In genomic region chr5:8827701-8828100, GRCh38 we compare ENCODE assay signal across 20 cellular contexts.
DNase-seq lines count a peak whose midpoint lies in the region; FAIRE-seq and TF ChIP-seq lines count a peak whose summit lies in the region.
"Had no signal": no experiment of that assay in that cellular context is flagged by ENCODE, and none has a peak within 500 bp of the region (broad histone marks: within the 10 kb centered on the region; RNA-seq: fewer than 3 reads in every experiment).

No MANE protein-coding gene starts in this region.

- H3K4me1 ChIP-seq in astrocyte (ENCODE audit: insufficient read depth, low read length) (peaks cover 26% of the 10 kb centered on the region), trophoblast cell (ENCODE audit: control insufficient read depth in 1 of 2, insufficient read depth in 2 of 2, low read length in 2 of 2) (peaks cover 15% of the 10 kb centered on the region in 2 experiments), OCI-LY7 (ENCODE audit: insufficient read depth, low read length, poor library complexity, severe bottlenecking) (no peaks in the 10 kb centered on the region), BE2C (no peaks in the 10 kb centered on the region)
- H3K4me1 ChIP-seq: ascending aorta, HAP-1 had no signal

- peak overlapping the region; percentile 63 for H3K9ac ChIP-seq in astrocyte (ENCODE audit: low read length)
- H3K9ac ChIP-seq in trophoblast cell (ENCODE audit: low read length), result no peak overlapping the region

- H3K23ac ChIP-seq in trophoblast cell (ENCODE audit: low read length), result no peak overlapping the region

- H3K18ac ChIP-seq in trophoblast cell (ENCODE audit: low read length), result no peak overlapping the region

- H3K4me3 Mint-ChIP-seq in astrocyte (ENCODE audit: unreplicated experiment), result no peak overlapping the region
- H3K4me3 Mint-ChIP-seq: dendritic cell treated with granulocyte-macrophage colony-stimulating factor and Interleukin-4, amounts not matched to agents 40 ng/mL and 50 ng/mL, for 4 days; naive B cell had no signal

- H3K4me1 Mint-ChIP-seq in astrocyte (ENCODE audit: low read depth, unreplicated experiment), result peaks cover 58% of the 10 kb centered on the region
- H3K4me1 Mint-ChIP-seq: naive B cell had no signal

- no peaks in the 10 kb centered on the region for H3K27me3 Mint-ChIP-seq in astrocyte (ENCODE audit: low read depth, unreplicated experiment)
- H3K27me3 Mint-ChIP-seq: dendritic cell treated with granulocyte-macrophage colony-stimulating factor and Interleukin-4, amounts not matched to agents 40 ng/mL and 50 ng/mL, for 4 days; naive B cell had no signal

- peak overlapping the region; percentile 12 for H2AFZ ChIP-seq in astrocyte (ENCODE audit: low read depth, low read length)
- peak overlapping the region; percentile 19 for H2AFZ ChIP-seq in trophoblast cell (ENCODE audit: insufficient read depth, low read length, poor library complexity)
- H2AFZ ChIP-seq in OCI-LY7 (ENCODE audit: low read length), result no peak overlapping the region

- BruUV-seq in OCI-LY7 (replicated peaks; lab: Mats Ljungman, UMichigan), result no TSS peak

- intact Hi-C loops in OCI-LY7 (cut with micrococcal nuclease; ENCODE audit: unreplicated experiment), result no loop called here

- CTCF ChIA-PET in OCI-LY7 (lab: Charles Lee; ENCODE audit: unreplicated experiment), result no interaction called here

- whole genome bisulfite sequencing in trophoblast cell (ENCODE audit: extremely low coverage, insufficient coverage, insufficient read length), result no CpG with 5 or more reads among the region's 4 CpGs

- H4K20me1 ChIP-seq in astrocyte (ENCODE audit: insufficient read depth, low read length) (no peaks in the 10 kb centered on the region), OCI-LY7 (ENCODE audit: insufficient read depth, low read length) (no peaks in the 10 kb centered on the region)

- H2BK5ac ChIP-seq in trophoblast cell (ENCODE audit: low read depth, low read length, poor library complexity), result no peak overlapping the region

- H3K27ac Mint-ChIP-seq in astrocyte (ENCODE audit: unreplicated experiment), result peak overlapping the region; percentile 99
- H3K27ac Mint-ChIP-seq: dendritic cell treated with granulocyte-macrophage colony-stimulating factor and Interleukin-4, amounts not matched to agents 40 ng/mL and 50 ng/mL, for 4 days had no signal

- H4K8ac ChIP-seq in trophoblast cell (ENCODE audit: low read depth, low read length), result no peak overlapping the region

- no peak overlapping the region for H3K4ac ChIP-seq in trophoblast cell (ENCODE audit: low read depth, low read length)

- POLR2A ChIA-PET in OCI-LY7 (lab: Charles Lee), result no interaction called here

- DNase-seq in HK-2 (ENCODE audit: unreplicated experiment), result peak; percentile 11
- peak; percentile 41 for DNase-seq in astrocyte (ENCODE audit: low read depth)
- peak; percentile 42 for DNase-seq in fibroblast of peridontal ligament (ENCODE audit: extremely low read depth)
- no peak for DNase-seq in trophoblast cell
- DNase-seq in NCI-H1092 (lab: John Stamatoyannopoulos, UW), result no peak
- no peak for DNase-seq in stimulated activated naive CD4-positive, alpha-beta T cell treated with Interleukin-2 at 50 U/mL for 16 hours (lab: John Stamatoyannopoulos, UW)
- DNase-seq in OCI-LY7 (ENCODE audit: low spot score), result no peak
- DNase-seq in BE2C, result no peak
- DNase-seq: activated CD4-positive, alpha-beta T cell treated with anti-CD3 and anti-CD28 coated beads for 48 hours; glutamatergic neuron; KG1; naive B cell; NCI-H1105; NCI-H69; posterior cingulate gyrus; stimulated activated CD4-positive, alpha-beta T cell treated with anti-CD3 and anti-CD28 coated beads, Interleukin-2, amount 100 ng/mL, for 48 hours had no signal

- H3K9me3 ChIP-seq in astrocyte (ENCODE audit: insufficient read depth, low read depth, low read length), result no peaks in the 10 kb centered on the region
- H3K9me3 ChIP-seq in trophoblast cell (ENCODE audit: insufficient read depth, low read depth, low read length), result no peaks in the 10 kb centered on the region
- H3K9me3 ChIP-seq in OCI-LY7 (ENCODE audit: low read length), result no peaks in the 10 kb centered on the region
- H3K9me3 ChIP-seq in BE2C, result no peaks in the 10 kb centered on the region; the same call in 1 of the 2 replicates
- H3K9me3 ChIP-seq: ascending aorta, HAP-1 had no signal

- peak overlapping the region; percentile 73 for H4K91ac ChIP-seq in trophoblast cell (ENCODE audit: low read depth, low read length)

- peak overlapping the region; percentile 61 for H2BK12ac ChIP-seq in trophoblast cell (ENCODE audit: low read length)

- H3K79me1 ChIP-seq in trophoblast cell (ENCODE audit: low read length), result peaks cover 18% of the 10 kb centered on the region

- no peaks in the 10 kb centered on the region for H3K27me3 ChIP-seq in astrocyte (ENCODE audit: insufficient read depth, low read length)
- H3K27me3 ChIP-seq in trophoblast cell (ENCODE audit: insufficient read depth, low read length), result no peaks in the 10 kb centered on the region
- no peaks in the 10 kb centered on the region for H3K27me3 ChIP-seq in BE2C
- H3K27me3 ChIP-seq: ascending aorta had no signal

- H3K36me3 Mint-ChIP-seq in astrocyte (ENCODE audit: low read depth, unreplicated experiment), result peaks cover 4% of the 10 kb centered on the region
- H3K36me3 Mint-ChIP-seq: naive B cell had no signal

- TF ChIP-seq CTCF in astrocyte (IDR thresholded peaks at IDR 0.05; ENCODE audit: insufficient read depth, low read depth, low read length), result no peak
- TF ChIP-seq CTCF in OCI-LY7 (conservative IDR thresholded peaks at IDR 0.05; ENCODE audit: low read length), result no peak
- TF ChIP-seq CTCF in BE2C (IDR thresholded peaks at IDR 0.05; ENCODE audit: low read depth, low read length), result no peak

- peaks cover 7% of the 10 kb centered on the region for H3K9me3 Mint-ChIP-seq in astrocyte (ENCODE audit: unreplicated experiment)
- H3K9me3 Mint-ChIP-seq: dendritic cell treated with granulocyte-macrophage colony-stimulating factor and Interleukin-4, amounts not matched to agents 40 ng/mL and 50 ng/mL, for 4 days had no signal

- H3K79me2 ChIP-seq in astrocyte (ENCODE audit: insufficient read depth, low read length) (no peaks in the 10 kb centered on the region), trophoblast cell (ENCODE audit: control insufficient read depth, insufficient read depth, low read length, poor library complexity) (no peaks in the 10 kb centered on the region), OCI-LY7 (ENCODE audit: insufficient read depth, low read depth, low read length) (no peaks in the 10 kb centered on the region)

- no peaks in the 10 kb centered on the region for H3K9me2 ChIP-seq in OCI-LY7 (ENCODE audit: insufficient read depth, low read length)

- H3K14ac ChIP-seq in trophoblast cell (ENCODE audit: low read length), result peak overlapping the region; percentile 26

- H3K27ac ChIP-seq in astrocyte (ENCODE audit: low read depth, low read length), result peak overlapping the region; percentile 88
- peak overlapping the region; percentile 11 for H3K27ac ChIP-seq in trophoblast cell (ENCODE audit: low read depth, low read length)
- no peak overlapping the region for H3K27ac ChIP-seq in OCI-LY7 (ENCODE audit: low read depth, low read length, poor library complexity, severe bottlenecking)
- H3K27ac ChIP-seq: ascending aorta had no signal

- FAIRE-seq in astrocyte (lab: Jason Lieb, UNC), result no peak

- H3K36me3 ChIP-seq in astrocyte (ENCODE audit: insufficient read depth, low read length) (no peaks in the 10 kb centered on the region), trophoblast cell (ENCODE audit: control insufficient read depth in 1 of 2, insufficient read depth in 2 of 2, low read length in 2 of 2) (no peaks in the 10 kb centered on the region), OCI-LY7 (ENCODE audit: insufficient read depth, low read length) (no peaks in the 10 kb centered on the region), BE2C (no peaks in the 10 kb centered on the region)
- H3K36me3 ChIP-seq: ascending aorta, HAP-1 had no signal

- no peak overlapping the region for H4K12ac ChIP-seq in trophoblast cell (ENCODE audit: low read depth, low read length)

- H2AK5ac ChIP-seq in trophoblast cell (ENCODE audit: low read length), result no peak overlapping the region

- H3K4me3 ChIP-seq in astrocyte (ENCODE audit: insufficient read depth, low read depth, low read length) (no peak overlapping the region), trophoblast cell (ENCODE audit: low read depth, low read length) (no peak overlapping the region), OCI-LY7 (ENCODE audit: low read depth, low read length, poor library complexity, severe bottlenecking) (no peak overlapping the region), BE2C (ENCODE audit: low read depth, low read length) (no peak overlapping the region)
- H3K4me3 ChIP-seq: ascending aorta, HAP-1, lung had no signal

- H3K4me2 ChIP-seq in astrocyte (ENCODE audit: low read length) (peak overlapping the region; percentile 71), trophoblast cell (ENCODE audit: low read length) (no peak overlapping the region), OCI-LY7 (ENCODE audit: low read length) (no peak overlapping the region)

- peak overlapping the region; percentile 74 for H2BK120ac ChIP-seq in trophoblast cell (ENCODE audit: insufficient read depth, low read length, poor library complexity)

Comparison
In these comparisons a context has a peak if more than half of its experiments do, and no peak if none do; other contexts are left out.
1. DNase-seq: peak in HK-2 (single experiment), astrocyte (single experiment) and fibroblast of peridontal ligament (single experiment); none in trophoblast cell (0 of 2), NCI-H1092 (single experiment), stimulated activated naive CD4-positive, alpha-beta T cell treated with Interleukin-2 at 50 U/mL for 16 hours (single experiment), OCI-LY7 (single experiment) and BE2C (single experiment).